In the genomic region with DNA sequence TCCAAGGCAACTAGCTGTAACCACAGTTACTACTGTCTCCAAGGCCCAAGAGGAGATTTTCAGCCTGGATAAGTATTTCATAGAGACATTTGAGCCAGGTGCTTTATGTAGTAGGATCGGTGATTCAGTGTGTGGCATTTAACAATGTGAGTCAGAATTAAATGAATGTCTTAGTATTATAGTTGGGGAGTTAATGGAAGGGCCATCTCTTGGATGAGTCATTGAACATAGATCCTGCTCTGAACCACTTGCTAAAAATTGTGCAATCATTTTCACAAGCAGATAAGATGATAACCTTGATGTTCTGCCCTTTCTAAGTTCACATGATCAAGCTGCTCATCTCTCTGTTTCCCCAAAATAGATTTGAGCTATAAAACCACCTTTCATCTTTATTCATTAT, we compare ENCODE assay signal across 9 cellular contexts.
DNase-seq lines count a peak whose midpoint lies in the region; ATAC-seq and TF ChIP-seq lines count a peak whose summit lies in the region.
"Had no signal": no experiment of that assay in that cellular context is flagged by ENCODE, and none has a peak within 500 bp of the region (broad histone marks: within the 10 kb centered on the region; RNA-seq: fewer than 3 reads in every experiment).

No MANE protein-coding gene starts in this region.

- in situ Hi-C loops in GM23248 (cut with MboI): no loop called here

- H3K27ac ChIP-seq in GM23248: peak overlapping the region; percentile 24; the same call in 1 of the 2 replicates
- peak overlapping the region; percentile 61 for H3K27ac ChIP-seq in psoas muscle
- H3K27ac ChIP-seq: cardiac muscle cell, stomach had no signal

- H3K36me3 ChIP-seq in GM23248 (ENCODE audit: low read depth) (no peaks in the 10 kb centered on the region), psoas muscle (ENCODE audit: insufficient read depth in 1 of 2, low read depth in 1 of 2) (no peaks in the 10 kb centered on the region)
- H3K36me3 ChIP-seq: cardiac muscle cell, stomach had no signal

- peaks cover 39% of the 10 kb centered on the region for H3K4me1 ChIP-seq in GM23248 (ENCODE audit: insufficient read depth)
- H3K4me1 ChIP-seq in psoas muscle: peaks cover 16% of the 10 kb centered on the region
- H3K4me1 ChIP-seq: stomach had no signal

- H3K9me3 ChIP-seq in GM23248 (ENCODE audit: low read depth) (no peaks in the 10 kb centered on the region), psoas muscle (no peaks in the 10 kb centered on the region)
- H3K9me3 ChIP-seq: stomach had no signal

- ATAC-seq in psoas muscle (peak; percentile 95 to 97 (median 96)), GM18517 (IDR thresholded peaks at IDR 0.05; ENCODE audit: unreplicated experiment) (no peak)

- 0% methylated on average over 1 of the region's 1 CpG for WGBS in GM23248 (ENCODE audit: low coverage in 1 of 2, low lambda C conversion rate in 2 of 2, missing lambda C conversion rate in 2 of 2), 2 experiments
- WGBS in psoas muscle, 3 donors: 14 to 42% (median 23%) methylated on average over 1 of the region's 1 CpG

- DNase-seq in GM23248: peak; percentile 92
- DNase-seq in NCI-H2196 treated with DMSO at 0.1 percent for 48 hours (lab: John Stamatoyannopoulos, UW; ENCODE audit: unreplicated experiment): peak; percentile 44
- DNase-seq in cardiac fibroblast (ENCODE audit: low read depth in 2 of 2): peak; percentile 60 to 95
- no peak for DNase-seq in psoas muscle
- DNase-seq in NCI-H510A (lab: John Stamatoyannopoulos, UW): no peak
- no peak for DNase-seq in HuH-7 (ENCODE audit: low spot score)
- DNase-seq: stomach had no signal

- H3K4me3 ChIP-seq in GM23248 (no peak overlapping the region), cardiac fibroblast (replicated peaks in 1 of 2; ENCODE audit: low read depth in 2 of 2, low read length in 2 of 2) (no peak overlapping the region), psoas muscle (no peak overlapping the region)
- H3K4me3 ChIP-seq: cardiac muscle cell, stomach had no signal

- intact Hi-C loops in psoas muscle (cut with DNase I): no loop called here

- no peak overlapping the region for H3K9ac ChIP-seq in GM23248

- no peaks in the 10 kb centered on the region for H3K79me2 ChIP-seq in GM23248 (ENCODE audit: insufficient read depth)

- peaks cover 26% of the 10 kb centered on the region for H3F3A ChIP-seq in GM23248 (ENCODE audit: insufficient read depth)

- peak overlapping the region; percentile 18 for H3K4me2 ChIP-seq in GM23248 (ENCODE audit: unreplicated experiment)

- TF ChIP-seq CTCF in cardiac fibroblast (IDR thresholded peaks at IDR 0.05; ENCODE audit: low read depth, low read length) (no peak), psoas muscle (IDR thresholded peaks at IDR 0.05) (no peak)

- H3K27me3 ChIP-seq in GM23248 (replicated peaks; ENCODE audit: insufficient read depth) (no peaks in the 10 kb centered on the region), psoas muscle (ENCODE audit: insufficient read depth in 3 of 3, low read length in 2 of 3) (no peaks in the 10 kb centered on the region)
- H3K27me3 ChIP-seq: cardiac muscle cell, stomach had no signal

- H3K9me2 ChIP-seq in GM23248 (ENCODE audit: insufficient read depth): no peaks in the 10 kb centered on the region

- H4K20me1 ChIP-seq in GM23248 (ENCODE audit: insufficient read depth): no peaks in the 10 kb centered on the region

- H2AFZ ChIP-seq in GM23248: no peak overlapping the region

Comparison
In these comparisons a context has a peak if more than half of its experiments do, and no peak if none do; other contexts are left out.
1. DNase-seq: peak in GM23248 (single experiment), NCI-H2196 treated with DMSO at 0.1 percent for 48 hours (single experiment) and cardiac fibroblast (2 of 2); none in psoas muscle (0 of 2), NCI-H510A (single experiment) and HuH-7 (single experiment).